22 cellular contexts compared by ENCODE assay signal in genomic region chr14:61300209-61300608, GRCh38. TPM values are rescaled to one million over a fixed set of nuclear protein-coding genes. Genes with fewer than 3 reads are reported as not detected.
DNase-seq lines count a peak whose midpoint lies in the region; FAIRE-seq and TF ChIP-seq lines count a peak whose summit lies in the region.
"Had no signal": no experiment of that assay in that cellular context is flagged by ENCODE, and none has a peak within 500 bp of the region (broad histone marks: within the 10 kb centered on the region; RNA-seq: fewer than 3 reads in every experiment).

No MANE protein-coding gene starts in this region.

- TF ChIP-seq CTCF in endothelial cell of umbilical vein (IDR thresholded peaks at IDR 0.05; ENCODE audit: extremely low read depth in 1 of 2, insufficient read depth in 1 of 2, low read depth in 1 of 2, low read length in 2 of 2) = no peak

- peak overlapping the region; percentile 20 for H3K4me2 ChIP-seq in BLaER1
- H3K4me2 ChIP-seq in Karpas-422 (ENCODE audit: low read depth, low read length, poor library complexity, severe bottlenecking) = peak overlapping the region; percentile 19
- H3K4me2 ChIP-seq in endothelial cell of umbilical vein (ENCODE audit: insufficient read depth, low read length) = peak overlapping the region; percentile 22
- H3K4me2 ChIP-seq: PC-9 had no signal

- H3K9me3 ChIP-seq in BLaER1 (peaks cover 16% of the 10 kb centered on the region), Karpas-422 (ENCODE audit: low read length) (no peaks in the 10 kb centered on the region), endothelial cell of umbilical vein (replicated peaks; ENCODE audit: control insufficient read depth, insufficient read depth, low read length) (no peaks in the 10 kb centered on the region)

- BruUV-seq in endothelial cell of umbilical vein (replicated peaks; lab: Mats Ljungman, UMichigan) = no TSS peak

- H3K4me1 ChIP-seq in BLaER1 (peaks cover 27% of the 10 kb centered on the region), Karpas-422 (ENCODE audit: low read length) (peaks cover 19% of the 10 kb centered on the region), endothelial cell of umbilical vein (ENCODE audit: control insufficient read depth, extremely low read depth, insufficient read depth, low read length) (peaks cover 29% of the 10 kb centered on the region)

- H3K27ac ChIP-seq in BLaER1 = no peak overlapping the region
- no peak overlapping the region for H3K27ac ChIP-seq in Karpas-422 (ENCODE audit: low read length)
- H3K27ac ChIP-seq in endothelial cell of umbilical vein (ENCODE audit: insufficient read depth, low read depth, low read length) = no peak overlapping the region
- H3K27ac ChIP-seq: 22Rv1, PC-9, RWPE1 had no signal

- H4K20me1 ChIP-seq in BLaER1 (no peaks in the 10 kb centered on the region), Karpas-422 (ENCODE audit: insufficient read depth, low read depth, low read length) (no peaks in the 10 kb centered on the region), endothelial cell of umbilical vein (replicated peaks; ENCODE audit: control insufficient read depth, extremely low read depth, insufficient read depth, low read length) (no peaks in the 10 kb centered on the region)

- H3K9me2 ChIP-seq in Karpas-422 (replicated peaks; ENCODE audit: insufficient read depth, low read length) = no peaks in the 10 kb centered on the region

- H3K79me2 ChIP-seq in Karpas-422 (ENCODE audit: low read length) (no peaks in the 10 kb centered on the region), endothelial cell of umbilical vein (ENCODE audit: control insufficient read depth, insufficient read depth, low read length) (no peaks in the 10 kb centered on the region)

- POLR2A ChIA-PET in endothelial cell of umbilical vein (lab: Charles Lee) = no interaction called here

- no peak for TF ChIP-seq POLR2A in endothelial cell of umbilical vein (IDR thresholded peaks at IDR 0.05; ENCODE audit: low read depth, low read length)

- dilution Hi-C loops in endothelial cell of umbilical vein (cut with MboI; ENCODE audit: extremely low pct_ligation_motif_present, low sequenced_read_pairs) = no loop called here

- DNase-seq in NCI-H146 (lab: John Stamatoyannopoulos, UW) (peak; percentile 13), NCI-H146 treated with DMSO at 0.1 percent for 48 hours (lab: John Stamatoyannopoulos, UW; ENCODE audit: unreplicated experiment) (no peak), Karpas-422 (no peak), endothelial cell of umbilical vein (ENCODE audit: low read depth, low spot score) (peak; percentile 50), HK-2 (ENCODE audit: unreplicated experiment) (no peak), T-helper 9 cell (no peak), islet precursor cell (no peak)
- DNase-seq: AML-193, Calu3, EL, NCI-H1417, NCI-H1930, NCI-H345, NCI-H524 treated with DMSO at 0.1 percent for 48 hours, PC-9, SIG-M5 had no signal

- H3K4me3 ChIP-seq in BLaER1 (no peak overlapping the region), Karpas-422 (ENCODE audit: low read length) (no peak overlapping the region), endothelial cell of umbilical vein (replicated peaks in 1 of 3; ENCODE audit: insufficient read depth in 1 of 3, low read depth in 1 of 3, low read length in 3 of 3) (no peak overlapping the region)
- H3K4me3 ChIP-seq: GM12878, K562, PC-9 had no signal

- intact Hi-C loops in endothelial cell of umbilical vein (cut with micrococcal nuclease) = no loop called here

- H2AFZ ChIP-seq in Karpas-422 (ENCODE audit: low read length) (no peak overlapping the region), endothelial cell of umbilical vein (ENCODE audit: low read depth, low read length) (no peak overlapping the region)
- H2AFZ ChIP-seq: PC-9 had no signal

- CTCF ChIA-PET in endothelial cell of umbilical vein (lab: Charles Lee) = interaction anchor here (0.6 to 1.6 kb wide), 7 partner anchors 16 to 172 kb away, joined by 3 to 5 read pairs (median 4); no protein-coding TSS in a partner anchor

- H3K36me3 ChIP-seq in BLaER1 = no peaks in the 10 kb centered on the region
- no peaks in the 10 kb centered on the region for H3K36me3 ChIP-seq in Karpas-422 (ENCODE audit: insufficient read depth, low read length)
- no peaks in the 10 kb centered on the region for H3K36me3 ChIP-seq in endothelial cell of umbilical vein (ENCODE audit: control insufficient read depth in 2 of 2, extremely low read depth in 1 of 2, insufficient read depth in 2 of 2, low read length in 2 of 2)

- H3K27me3 ChIP-seq in BLaER1 = no peaks in the 10 kb centered on the region
- H3K27me3 ChIP-seq in Karpas-422 (ENCODE audit: low read length) = no peaks in the 10 kb centered on the region
- no peaks in the 10 kb centered on the region for H3K27me3 ChIP-seq in endothelial cell of umbilical vein (ENCODE audit: control insufficient read depth in 2 of 2, insufficient read depth in 2 of 2, low read length in 2 of 2)

- H3K9ac ChIP-seq in BLaER1 = no peak overlapping the region
- no peak overlapping the region for H3K9ac ChIP-seq in Karpas-422 (ENCODE audit: low read length)
- H3K9ac ChIP-seq in endothelial cell of umbilical vein (replicated peaks; ENCODE audit: extremely low read depth, insufficient read depth, low read length) = no peak overlapping the region

- no peak for FAIRE-seq in endothelial cell of umbilical vein (lab: Jason Lieb, UNC)
- FAIRE-seq: GM12878, GM18507, K562 had no signal

- no peaks in the 10 kb centered on the region for H3K9me1 ChIP-seq in endothelial cell of umbilical vein (replicated peaks; ENCODE audit: control insufficient read depth, extremely low read depth, insufficient read depth, low read length)

TF ChIP-seq in endothelial cell of umbilical vein, 7 proteins besides CTCF, POLR2A, EP300 and RAD21:
- TF ChIP-seq MYC (IDR thresholded peaks at IDR 0.05; ENCODE audit: low read depth, low read length) = no peak
- TF ChIP-seq EZH2 (IDR thresholded peaks at IDR 0.05; ENCODE audit: borderline replicate concordance, low read depth, low read length, severe bottlenecking) = no peak
- TF ChIP-seq FOS (IDR thresholded peaks at IDR 0.05; ENCODE audit: borderline replicate concordance, insufficient read depth, low read length) = no peak
- TF ChIP-seq MAX (IDR thresholded peaks at IDR 0.05; ENCODE audit: insufficient read depth, insufficient read length) = no peak
- no peak for TF ChIP-seq JUN (IDR thresholded peaks at IDR 0.05; ENCODE audit: borderline replicate concordance, insufficient read depth, insufficient read length, low read depth)

RNA-seq across cellular contexts. Expression of gene TMEM30B, which starts 19.1 kb away (rescaled TPM):
- total RNA-seq in Karpas-422 (2014; rRNA removed; shearing (Covaris generic); ENCODE audit: low replicate concordance) = not detected in 2 replicates
- total RNA-seq in endothelial cell of umbilical vein = 0.25 and 0.35 TPM in 2 replicates
- polyA plus RNA-seq in endothelial cell of umbilical vein = 0.32 and 0.37 TPM in 2 replicates
- polyA plus RNA-seq in endothelial cell of umbilical vein (2011; cell fraction: cytosol; rRNA removed) = 0.10 and 0.28 TPM in 2 replicates
- polyA plus RNA-seq in endothelial cell of umbilical vein (2011; cell fraction: nucleus; rRNA removed) = 0.08 and 0.10 TPM in 2 replicates
- 0.11 and 0.42 TPM in 2 replicates for polyA plus RNA-seq in endothelial cell of umbilical vein (2012)
- polyA minus RNA-seq in endothelial cell of umbilical vein = 0.12 and 0.76 TPM in 2 replicates
- polyA minus RNA-seq in endothelial cell of umbilical vein (2011; cell fraction: cytosol; rRNA and poly(A)+ RNA removed) = not detected
- 0.19 TPM in 1 of 2 replicates, not detected in the other for polyA minus RNA-seq in endothelial cell of umbilical vein (2011; cell fraction: nucleus; rRNA and poly(A)+ RNA removed)
- polyA plus RNA-seq: GM12878, K562 had no signal

RNA-seq across cellular contexts. Expression of gene PRKCH, which starts 21.2 kb away (rescaled TPM):
- total RNA-seq in Karpas-422 (2014; rRNA removed; shearing (Covaris generic); ENCODE audit: low replicate concordance) = 3.4 and 7.0 TPM in 2 replicates
- 101 and 103 TPM in 2 replicates for total RNA-seq in endothelial cell of umbilical vein
- polyA plus RNA-seq in endothelial cell of umbilical vein = 97.7 and 100 TPM in 2 replicates
- polyA plus RNA-seq in endothelial cell of umbilical vein (2011; cell fraction: cytosol; rRNA removed) = 113 and 120 TPM in 2 replicates
- 105 and 108 TPM in 2 replicates for polyA plus RNA-seq in endothelial cell of umbilical vein (2011; cell fraction: nucleus; rRNA removed)
- polyA plus RNA-seq in endothelial cell of umbilical vein (2012) = 54.4 and 93.2 TPM in 2 replicates
- polyA minus RNA-seq in endothelial cell of umbilical vein = 323 and 360 TPM in 2 replicates
- polyA minus RNA-seq in endothelial cell of umbilical vein (2011; cell fraction: cytosol; rRNA and poly(A)+ RNA removed) = 1.2 TPM
- polyA minus RNA-seq in endothelial cell of umbilical vein (2011; cell fraction: nucleus; rRNA and poly(A)+ RNA removed) = 293 and 389 TPM in 2 replicates

Comparison
In these comparisons a context has a peak if more than half of its experiments do, and no peak if none do; other contexts are left out.
1. DNase-seq: peak in NCI-H146 (single experiment) and endothelial cell of umbilical vein (single experiment); none in NCI-H146 treated with DMSO at 0.1 percent for 48 hours (single experiment), Karpas-422 (single experiment), HK-2 (single experiment), T-helper 9 cell (single experiment) and islet precursor cell (single experiment).
2. RNA of gene PRKCH, which starts 21.2 kb away (total RNA-seq): 101 to 103 TPM in endothelial cell of umbilical vein; 3.4 to 7.0 TPM in Karpas-422; every median in the first group is over 10 times any median in the second.
3. Peak in every context shown above with its lines, with median percentiles within 50 percentile points of each other: H3K4me2 ChIP-seq.